In the genomic region with DNA sequence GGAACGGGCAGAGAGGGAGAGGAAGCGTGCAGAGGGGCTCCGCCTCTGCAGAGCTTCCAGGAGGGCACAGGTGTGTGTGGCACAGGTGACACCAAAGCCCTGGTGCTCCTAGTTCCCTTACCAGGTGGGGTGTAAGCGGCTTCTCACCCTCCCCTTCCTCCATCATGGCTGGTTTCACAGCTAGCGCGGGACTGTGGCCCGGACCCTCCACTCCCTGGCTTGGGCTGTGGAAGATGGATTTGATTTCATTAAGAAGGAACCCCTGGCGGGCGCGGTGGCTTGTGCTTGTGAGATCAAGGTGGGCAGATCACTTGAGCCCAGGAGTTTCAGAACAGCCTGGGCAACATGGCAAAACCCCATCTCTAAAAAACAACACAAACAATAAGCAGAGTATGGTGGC, we compare ENCODE assay signal across 22 cellular contexts.
DNase-seq lines count a peak whose midpoint lies in the region; ATAC-seq and TF ChIP-seq lines count a peak whose summit lies in the region.
"Had no signal": no experiment of that assay in that cellular context is flagged by ENCODE, and none has a peak within 500 bp of the region (broad histone marks: within the 10 kb centered on the region; RNA-seq: fewer than 3 reads in every experiment).

No MANE protein-coding gene starts in this region.

- H4K20me1 ChIP-seq in BLaER1: no peaks in the 10 kb centered on the region

- no peak overlapping the region for H3K4me3 Mint-ChIP-seq in nephron progenitor cell
- H3K4me3 Mint-ChIP-seq: activated CD4-positive, alpha-beta T cell treated with anti-CD3 and anti-CD28 coated beads, Interleukin-2, amount 10 ng/mL, durations not matched to agents 7 days and 5 days; stimulated activated memory B cell treated with anti-CD40 and anti-IgM and Interleukin-4, amounts not matched to agents 10 μg/mL and 1 μg/mL and 100 μg/mL, for 72 hours; type B pancreatic cell had no signal

- H3K36me3 ChIP-seq in BLaER1 (no peaks in the 10 kb centered on the region), ascending aorta (no peaks in the 10 kb centered on the region), muscle layer of colon (ENCODE audit: insufficient read depth, low read length) (no peaks in the 10 kb centered on the region), suprapubic skin (no peaks in the 10 kb centered on the region)
- H3K36me3 ChIP-seq: cardiac muscle cell, spleen had no signal

- no peak overlapping the region for H3K9ac ChIP-seq in BLaER1
- H3K9ac ChIP-seq in muscle layer of colon (ENCODE audit: low read length): peak overlapping the region; percentile 58

- no peak for ATAC-seq in left colon

- TF ChIP-seq EP300 in suprapubic skin (IDR thresholded peaks at IDR 0.05): no peak

- no peaks in the 10 kb centered on the region for H3K36me3 Mint-ChIP-seq in nephron progenitor cell (ENCODE audit: low read depth)
- H3K36me3 Mint-ChIP-seq: naive B cell; stimulated activated memory B cell treated with anti-CD40 and anti-IgM and Interleukin-4, amounts not matched to agents 10 μg/mL and 1 μg/mL and 100 μg/mL, for 72 hours; type B pancreatic cell had no signal

- peaks cover 64% of the 10 kb centered on the region for H3K4me1 ChIP-seq in BLaER1
- peaks cover 29 to 47% of the 10 kb centered on the region in 2 donors for H3K4me1 ChIP-seq in ascending aorta
- H3K4me1 ChIP-seq in muscle layer of colon (ENCODE audit: insufficient read depth, low read length): peaks cover 68% of the 10 kb centered on the region
- H3K4me1 ChIP-seq in suprapubic skin: peaks cover 87% of the 10 kb centered on the region
- H3K4me1 ChIP-seq: Caco-2 had no signal

- H3K9me3 ChIP-seq in BLaER1: no peaks in the 10 kb centered on the region
- H3K9me3 ChIP-seq in ascending aorta: no peaks in the 10 kb centered on the region
- H3K9me3 ChIP-seq in muscle layer of colon (ENCODE audit: low read length): no peaks in the 10 kb centered on the region
- H3K9me3 ChIP-seq in suprapubic skin: no peaks in the 10 kb centered on the region
- H3K9me3 ChIP-seq: Caco-2, spleen had no signal

- H3K4me3 ChIP-seq in BLaER1 (no peak overlapping the region), ascending aorta (peak overlapping the region; percentile 6 to 51), muscle layer of colon (ENCODE audit: low read depth in 1 of 2, low read length in 2 of 2) (peak overlapping the region in 1 of 2 donors; percentile 46), suprapubic skin (peak overlapping the region; percentile 45)
- H3K4me3 ChIP-seq: cardiac muscle cell, spleen had no signal

- TF ChIP-seq POLR2A in suprapubic skin (IDR thresholded peaks at IDR 0.05): no peak

- 73% methylated on average over 10 of the region's 10 CpGs for WGBS in suprapubic skin

- no peaks in the 10 kb centered on the region for H3K27me3 ChIP-seq in BLaER1
- no peaks in the 10 kb centered on the region for H3K27me3 ChIP-seq in ascending aorta
- no peaks in the 10 kb centered on the region for H3K27me3 ChIP-seq in muscle layer of colon (ENCODE audit: control insufficient read depth in 1 of 2, insufficient read depth in 2 of 2, low read length in 2 of 2)
- no peaks in the 10 kb centered on the region for H3K27me3 ChIP-seq in suprapubic skin
- H3K27me3 ChIP-seq: cardiac muscle cell had no signal

- peaks cover 51% of the 10 kb centered on the region for H3K27me3 Mint-ChIP-seq in nephron progenitor cell (ENCODE audit: low read depth, poor library complexity)
- H3K27me3 Mint-ChIP-seq: activated CD4-positive, alpha-beta T cell treated with anti-CD3 and anti-CD28 coated beads, Interleukin-2, amount 10 ng/mL, durations not matched to agents 7 days and 5 days; type B pancreatic cell had no signal

- TF ChIP-seq CTCF in ascending aorta (IDR thresholded peaks at IDR 0.05): no peak
- no peak for TF ChIP-seq CTCF in suprapubic skin (IDR thresholded peaks at IDR 0.05)
- no peak for TF ChIP-seq CTCF in nephron progenitor cell (IDR thresholded peaks at IDR 0.05)

- no peaks in the 10 kb centered on the region for H3K9me3 Mint-ChIP-seq in nephron progenitor cell
- H3K9me3 Mint-ChIP-seq: activated CD4-positive, alpha-beta T cell treated with anti-CD3 and anti-CD28 coated beads, Interleukin-2, amount 10 ng/mL, durations not matched to agents 7 days and 5 days; naive B cell; stimulated activated memory B cell treated with anti-CD40 and anti-IgM and Interleukin-4, amounts not matched to agents 10 μg/mL and 1 μg/mL and 100 μg/mL, for 72 hours; type B pancreatic cell had no signal

- DNase-seq in ascending aorta (ENCODE audit: low spot score in 2 of 2) (no peak), suprapubic skin (ENCODE audit: low spot score in 2 of 2) (no peak), NCI-H187 treated with DMSO at 0.1 percent for 48 hours (lab: John Stamatoyannopoulos, UW) (no peak), HT-29 (ENCODE audit: low spot score) (no peak), nephron progenitor cell (no peak), left colon (no peak)
- DNase-seq: activated CD4-positive, alpha-beta T cell treated with anti-CD3 and anti-CD28 coated beads, Interleukin-2, amount 10 ng/mL, durations not matched to agents 7 days and 5 days; activated naive CD4-positive, alpha-beta T cell treated with Interleukin-2 at 50 U/mL for 16 hours; Caco-2; DMS79 treated with DMSO at 0.1 percent for 48 hours; naive B cell; NCI-H2081 treated with DMSO at 0.1 percent for 48 hours; NCI-H774; retina; spleen; stimulated activated CD4-positive, alpha-beta T cell treated with anti-CD3 and anti-CD28 coated beads, Interleukin-4, amount 100 ng/mL, for 1 hour; T-helper 9 cell had no signal

- intact Hi-C loops in ascending aorta (cut with DNase I): loop anchor here (1.0 to 5.0 kb wide), 5 partner anchors 21 to 250 kb away; no protein-coding TSS in a partner anchor
- intact Hi-C loops in left colon (cut with DNase I, micrococcal nuclease): no loop called here

- H3K4me1 Mint-ChIP-seq in nephron progenitor cell: peaks cover 38% of the 10 kb centered on the region
- H3K4me1 Mint-ChIP-seq: stimulated activated memory B cell treated with anti-CD40 and anti-IgM and Interleukin-4, amounts not matched to agents 10 μg/mL and 1 μg/mL and 100 μg/mL, for 72 hours had no signal

- H3K27ac Mint-ChIP-seq in nephron progenitor cell: no peak overlapping the region
- H3K27ac Mint-ChIP-seq: activated CD4-positive, alpha-beta T cell treated with anti-CD3 and anti-CD28 coated beads, Interleukin-2, amount 10 ng/mL, durations not matched to agents 7 days and 5 days; naive B cell; stimulated activated memory B cell treated with anti-CD40 and anti-IgM and Interleukin-4, amounts not matched to agents 10 μg/mL and 1 μg/mL and 100 μg/mL, for 72 hours; type B pancreatic cell had no signal

- H3K4me2 ChIP-seq in BLaER1: peak overlapping the region; percentile 61; the same call in 1 of the 2 replicates

- H3K27ac ChIP-seq in BLaER1: no peak overlapping the region
- H3K27ac ChIP-seq in ascending aorta: peak overlapping the region; percentile 82 to 87
- peak overlapping the region; percentile 79 for H3K27ac ChIP-seq in muscle layer of colon (ENCODE audit: low read depth, low read length)
- H3K27ac ChIP-seq in suprapubic skin: peak overlapping the region; percentile 79
- H3K27ac ChIP-seq: cardiac muscle cell had no signal
